In the genomic region with DNA sequence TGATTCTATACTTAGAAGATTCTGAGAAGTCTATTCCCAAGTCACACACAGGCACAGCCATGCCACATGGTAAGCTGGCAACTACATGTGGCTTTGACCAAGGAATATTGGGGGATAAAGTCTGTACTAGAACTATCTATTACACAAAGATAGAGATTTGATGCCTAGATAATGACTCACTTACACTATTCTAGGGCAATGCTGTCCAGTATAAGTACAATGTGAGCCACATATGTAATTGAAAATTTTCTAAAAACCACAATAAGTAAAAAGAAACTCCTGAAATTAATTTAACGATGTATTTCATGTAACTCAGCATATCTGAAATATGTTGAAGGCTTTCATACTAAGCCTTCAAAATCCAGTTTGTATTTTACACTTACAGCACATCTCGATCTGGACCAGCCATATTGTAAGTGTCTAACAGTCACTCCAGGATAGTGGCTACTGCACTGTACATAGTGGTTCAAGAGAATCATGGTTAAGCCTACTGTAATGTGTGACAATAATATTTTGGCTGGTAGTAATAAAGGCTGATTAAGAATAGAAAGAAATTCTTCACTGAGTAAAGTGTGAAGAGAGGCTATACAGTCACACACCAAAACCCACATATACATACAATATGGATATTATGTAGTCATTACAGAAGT, we compare ENCODE assay signal across 22 cellular contexts.
"Had no signal": no experiment of that assay in that cellular context is flagged by ENCODE, and none has a peak within 500 bp of the region (broad histone marks: within the 10 kb centered on the region; RNA-seq: fewer than 3 reads in every experiment).

No MANE protein-coding gene starts in this region.

- H3K27me3 Mint-ChIP-seq: dendritic cell treated with granulocyte-macrophage colony-stimulating factor and Interleukin-4, amounts not matched to agents 40 ng/mL and 50 ng/mL, for 4 days; effector memory CD8-positive, alpha-beta T cell; naive thymus-derived CD8-positive, alpha-beta T cell had no signal

- H3K36me3 ChIP-seq: esophagus muscularis mucosa, gastrocnemius medialis, heart right ventricle, neutrophil, sigmoid colon, tibial artery, upper lobe of left lung, uterus had no signal

- H3K9me3 Mint-ChIP-seq: dendritic cell treated with granulocyte-macrophage colony-stimulating factor and Interleukin-4, amounts not matched to agents 40 ng/mL and 50 ng/mL, for 4 days; effector memory CD8-positive, alpha-beta T cell had no signal

- ATAC-seq: effector memory CD8-positive, alpha-beta T cell; gastrocnemius medialis; heart right ventricle; left lobe of liver; mucosa of descending colon; naive thymus-derived CD8-positive, alpha-beta T cell had no signal

- H3K27me3 ChIP-seq: esophagus muscularis mucosa, gastrocnemius medialis, heart right ventricle, neutrophil, sigmoid colon, tibial artery, upper lobe of left lung, uterus had no signal

- DNase-seq: effector memory CD8-positive, alpha-beta T cell; gastrocnemius medialis; heart right ventricle; hypothalamus; mammary epithelial cell; mucosa of descending colon; naive thymus-derived CD8-positive, alpha-beta T cell; posterior cingulate gyrus; sigmoid colon; stimulated activated CD4-positive, alpha-beta T cell treated with anti-CD3 and anti-CD28 coated beads, Interleukin-2, amount 100 ng/mL, for 24 hours; stimulated activated CD4-positive, alpha-beta T cell treated with anti-CD3 and anti-CD28 coated beads, Interleukin-4, amount 100 ng/mL, for 4 hours; stimulated activated naive CD4-positive, alpha-beta T cell treated with Interleukin-2 at 50 U/mL for 16 hours; tibial artery; upper lobe of left lung; uterus had no signal

- H3K4me3 Mint-ChIP-seq: dendritic cell treated with granulocyte-macrophage colony-stimulating factor and Interleukin-4, amounts not matched to agents 40 ng/mL and 50 ng/mL, for 4 days; effector memory CD8-positive, alpha-beta T cell; naive thymus-derived CD8-positive, alpha-beta T cell had no signal

- H3K9me3 ChIP-seq: esophagus muscularis mucosa, gastrocnemius medialis, heart right ventricle, mucosa of descending colon, neutrophil, sigmoid colon, tibial artery, upper lobe of left lung, uterus had no signal

- H3K27ac Mint-ChIP-seq: dendritic cell treated with granulocyte-macrophage colony-stimulating factor and Interleukin-4, amounts not matched to agents 40 ng/mL and 50 ng/mL, for 4 days; effector memory CD8-positive, alpha-beta T cell had no signal

- H3K4me3 ChIP-seq: esophagus muscularis mucosa, gastrocnemius medialis, heart right ventricle, mucosa of descending colon, sigmoid colon, skin epidermis, tibial artery, upper lobe of left lung, uterus had no signal

- FAIRE-seq: islet of Langerhans had no signal

- H3K36me3 Mint-ChIP-seq: naive thymus-derived CD8-positive, alpha-beta T cell had no signal

- H3K4me1 ChIP-seq: esophagus muscularis mucosa, gastrocnemius medialis, heart right ventricle, sigmoid colon, tibial artery, upper lobe of left lung, uterus had no signal

- H3K27ac ChIP-seq: epithelial cell of prostate, esophagus muscularis mucosa, gastrocnemius medialis, heart right ventricle, neutrophil, sigmoid colon, skin epidermis, tibial artery, upper lobe of left lung, uterus had no signal
